7 cellular contexts compared by ENCODE assay signal in the genomic region with DNA sequence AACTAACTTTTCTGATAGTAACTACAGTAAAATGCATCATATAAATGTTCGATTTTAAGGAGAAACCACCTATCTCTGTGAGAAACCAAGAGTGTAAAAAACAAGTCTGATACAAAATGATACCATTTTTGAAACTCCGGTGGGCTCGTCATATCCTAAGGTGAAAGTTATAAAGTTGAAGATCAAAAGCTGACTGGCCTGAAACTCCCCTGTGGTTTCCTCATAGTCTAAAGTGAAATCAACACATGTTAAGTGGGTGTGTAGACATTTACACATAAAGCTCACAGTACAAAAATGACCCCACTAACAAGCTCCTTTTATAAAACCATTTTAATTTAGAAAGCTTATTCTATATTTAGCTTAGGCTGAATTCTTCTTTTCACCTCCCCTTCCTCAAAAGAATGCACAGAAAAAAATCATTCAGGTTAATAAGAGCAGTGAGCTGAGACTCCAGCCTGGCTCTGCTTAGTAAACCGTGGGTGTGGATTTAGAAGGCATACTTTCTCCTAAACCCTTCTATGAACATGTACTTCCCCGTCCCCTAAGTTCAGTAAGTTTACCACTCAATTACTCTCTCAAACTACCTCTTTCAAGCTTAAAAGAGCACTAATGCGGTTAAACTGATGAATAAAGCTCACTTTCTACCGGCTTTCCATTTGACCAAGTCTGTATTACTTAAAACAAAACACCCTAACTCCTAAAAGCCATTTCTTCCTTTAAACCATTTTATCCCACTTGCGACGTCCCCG. TPM values are rescaled to one million over a fixed set of nuclear protein-coding genes. Genes with fewer than 3 reads are reported as not detected.
A peak's percentile ranks its signal among the peaks of the same experiment; 100 is the strongest.
DNase-seq lines count a peak whose midpoint lies in the region; ATAC-seq and TF ChIP-seq lines count a peak whose summit lies in the region.
"Not testable (repeated sequence)": the region's sequence is repeated elsewhere in the genome, so short reads cannot be mapped to it uniquely, and the experiment has no call there.

No MANE protein-coding gene starts in this region.

- not testable (repeated sequence) for H3K36me3 Mint-ChIP-seq in activated T-cell treated with anti-CD3 and anti-CD28 coated beads, Interleukin-2, amount 50 U/mL, for 72 hours (ENCODE audit: insufficient read depth in 2 of 2); natural killer cell

- not testable (repeated sequence) for H3K9me3 Mint-ChIP-seq in activated T-cell treated with anti-CD3 and anti-CD28 coated beads, Interleukin-2, amount 50 U/mL, for 72 hours; natural killer cell

- not testable (repeated sequence) for DNase-seq in activated T-cell treated with anti-CD3 and anti-CD28 coated beads, Interleukin-2, amount 50 U/mL, for 72 hours; natural killer cell

- H3K4me3 Mint-ChIP-seq in activated T-cell treated with anti-CD3 and anti-CD28 coated beads, Interleukin-2, amount 50 U/mL, for 72 hours; natural killer cell: not testable (repeated sequence)

- not testable (repeated sequence) for H3K27me3 Mint-ChIP-seq in activated T-cell treated with anti-CD3 and anti-CD28 coated beads, Interleukin-2, amount 50 U/mL, for 72 hours (ENCODE audit: low read depth); natural killer cell (ENCODE audit: low read depth in 2 of 2)

- H3K27ac Mint-ChIP-seq in activated T-cell treated with anti-CD3 and anti-CD28 coated beads, Interleukin-2, amount 50 U/mL, for 72 hours; natural killer cell: not testable (repeated sequence)

- not testable (repeated sequence) for TF ChIP-seq CTCF in natural killer cell (IDR thresholded peaks at IDR 0.05)

- ATAC-seq in GM18511 (IDR thresholded peaks at IDR 0.05; ENCODE audit: unreplicated experiment): peak; percentile 37
- peak; percentile 37 for ATAC-seq in GM19351 (IDR thresholded peaks at IDR 0.05; ENCODE audit: unreplicated experiment)
- peak; percentile 31 for ATAC-seq in HG02642 (IDR thresholded peaks at IDR 0.05; ENCODE audit: poor library complexity, unreplicated experiment)
- peak; percentile 37 for ATAC-seq in HG03039 (IDR thresholded peaks at IDR 0.05; ENCODE audit: unreplicated experiment)
- peak; percentile 33 for ATAC-seq in HG03521 (IDR thresholded peaks at IDR 0.05; ENCODE audit: unreplicated experiment)
- peak; percentile 57 to 58 for ATAC-seq in activated T-cell treated with anti-CD3 and anti-CD28 coated beads, Interleukin-2, amount 50 U/mL, for 72 hours (replicated peaks in 1 of 2)
- ATAC-seq in natural killer cell: peak in 2 of 3 donors; percentile 6 to 24

- intact Hi-C loops in natural killer cell (cut with micrococcal nuclease): not testable (repeated sequence)

- not testable (repeated sequence) for H3K4me1 Mint-ChIP-seq in activated T-cell treated with anti-CD3 and anti-CD28 coated beads, Interleukin-2, amount 50 U/mL, for 72 hours (ENCODE audit: low read depth); natural killer cell

RNA-seq across cellular contexts. Expression of a gene that starts 57.9 kb away (rescaled TPM):
- total RNA-seq in activated T-cell treated with anti-CD3 and anti-CD28 coated beads, Interleukin-2, amount 50 U/mL, for 72 hours: 1 to 10 TPM; 4.4 to 6.5 TPM
- total RNA-seq in natural killer cell: 100 to 1,000 TPM in 1 of 3 donors, 10 to 100 TPM in 2; 50.5 to 238 (median 72.9) TPM

Comparison
In these comparisons a context has a peak if more than half of its experiments do, and no peak if none do; other contexts are left out.
1. RNA of a gene that starts 57.9 kb away (total RNA-seq): 50.5 to 238 TPM in natural killer cell; 4.4 to 6.5 TPM in activated T-cell treated with anti-CD3 and anti-CD28 coated beads, Interleukin-2, amount 50 U/mL, for 72 hours; every median in the first group is over 4 times any median in the second.
2. Peak in every context shown above with its lines, with median percentiles within 50 percentile points of each other: ATAC-seq.